In the genomic region with DNA sequence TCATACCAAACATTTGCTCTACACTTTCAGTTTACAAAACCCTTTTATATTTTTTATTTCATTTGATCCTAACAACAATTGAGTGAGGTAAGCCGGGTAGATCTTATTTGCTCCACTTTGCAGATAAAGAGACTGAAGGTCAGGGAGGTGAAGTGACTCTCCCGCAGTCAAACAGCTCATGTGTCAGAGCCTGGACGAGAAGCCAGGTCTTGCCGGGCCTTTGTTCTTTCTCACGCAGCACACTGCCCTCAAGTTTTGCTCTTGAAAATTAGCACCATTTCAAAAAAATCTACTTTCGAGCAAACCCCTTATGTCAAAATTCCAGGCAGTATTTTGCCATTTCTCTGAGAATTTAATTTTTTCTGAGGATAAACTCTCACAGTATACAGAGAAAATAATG, we compare ENCODE assay signal across 1 cellular context.
TF ChIP-seq lines count a peak whose summit lies in the region.

No MANE protein-coding gene starts in this region.

TF ChIP-seq in HepG2, 621 proteins besides CTCF, POLR2A, EP300 and RAD21:
- TF ChIP-seq PRDM10 (CRISPR knock-in tag; IDR thresholded peaks at IDR 0.05; ENCODE audit: low read depth) (no peak), ZNF296 (CRISPR knock-in tag; conservative IDR thresholded peaks at IDR 0.05) (no peak), CREM (IDR thresholded peaks at IDR 0.05) (no peak), CREM (CRISPR knock-in tag; IDR thresholded peaks at IDR 0.05) (no peak), ZBTB7A (CRISPR knock-in tag; IDR thresholded peaks at IDR 0.05) (no peak), ZSCAN9 (CRISPR knock-in tag; IDR thresholded peaks at IDR 0.05; ENCODE audit: borderline replicate concordance) (no peak), SRSF9 (IDR thresholded peaks at IDR 0.05; ENCODE audit: borderline replicate concordance, insufficient read depth, low read depth, low read length, poor library complexity, severe bottlenecking) (no peak), ZFP62 (CRISPR knock-in tag; IDR thresholded peaks at IDR 0.05) (no peak), SP5 (CRISPR knock-in tag; IDR thresholded peaks at IDR 0.05; ENCODE audit: borderline replicate concordance, low read depth) (no peak), NONO (IDR thresholded peaks at IDR 0.05) (no peak), NONO (CRISPR knock-in tag; conservative IDR thresholded peaks at IDR 0.05) (no peak), TCF12 (IDR thresholded peaks at IDR 0.05) (no peak), TCF12 (CRISPR knock-in tag; IDR thresholded peaks at IDR 0.05) (no peak), NAIF1 (CRISPR knock-in tag; IDR thresholded peaks at IDR 0.05; ENCODE audit: borderline replicate concordance) (no peak), FOXP1 (IDR thresholded peaks at IDR 0.05) (no peak), FOXP1 (CRISPR knock-in tag; IDR thresholded peaks at IDR 0.05) (no peak)
- TF ChIP-seq, protein P1, sequence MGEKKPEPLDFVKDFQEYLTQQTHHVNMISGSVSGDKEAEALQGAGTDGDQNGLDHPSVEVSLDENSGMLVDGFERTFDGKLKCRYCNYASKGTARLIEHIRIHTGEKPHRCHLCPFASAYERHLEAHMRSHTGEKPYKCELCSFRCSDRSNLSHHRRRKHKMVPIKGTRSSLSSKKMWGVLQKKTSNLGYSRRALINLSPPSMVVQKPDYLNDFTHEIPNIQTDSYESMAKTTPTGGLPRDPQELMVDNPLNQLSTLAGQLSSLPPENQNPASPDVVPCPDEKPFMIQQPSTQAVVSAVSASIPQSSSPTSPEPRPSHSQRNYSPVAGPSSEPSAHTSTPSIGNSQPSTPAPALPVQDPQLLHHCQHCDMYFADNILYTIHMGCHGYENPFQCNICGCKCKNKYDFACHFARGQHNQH (CRISPR knock-in tag; IDR thresholded peaks at IDR 0.05) = no peak
- TF ChIP-seq, protein P2, sequence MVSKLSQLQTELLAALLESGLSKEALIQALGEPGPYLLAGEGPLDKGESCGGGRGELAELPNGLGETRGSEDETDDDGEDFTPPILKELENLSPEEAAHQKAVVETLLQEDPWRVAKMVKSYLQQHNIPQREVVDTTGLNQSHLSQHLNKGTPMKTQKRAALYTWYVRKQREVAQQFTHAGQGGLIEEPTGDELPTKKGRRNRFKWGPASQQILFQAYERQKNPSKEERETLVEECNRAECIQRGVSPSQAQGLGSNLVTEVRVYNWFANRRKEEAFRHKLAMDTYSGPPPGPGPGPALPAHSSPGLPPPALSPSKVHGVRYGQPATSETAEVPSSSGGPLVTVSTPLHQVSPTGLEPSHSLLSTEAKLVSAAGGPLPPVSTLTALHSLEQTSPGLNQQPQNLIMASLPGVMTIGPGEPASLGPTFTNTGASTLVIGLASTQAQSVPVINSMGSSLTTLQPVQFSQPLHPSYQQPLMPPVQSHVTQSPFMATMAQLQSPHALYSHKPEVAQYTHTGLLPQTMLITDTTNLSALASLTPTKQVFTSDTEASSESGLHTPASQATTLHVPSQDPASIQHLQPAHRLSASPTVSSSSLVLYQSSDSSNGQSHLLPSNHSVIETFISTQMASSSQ (IDR thresholded peaks at IDR 0.05; ENCODE audit: low read depth) = no peak
- TF ChIP-seq, protein P2 (CRISPR knock-in tag; IDR thresholded peaks at IDR 0.05; ENCODE audit: borderline replicate concordance) = no peak
- TF ChIP-seq, protein P3, sequence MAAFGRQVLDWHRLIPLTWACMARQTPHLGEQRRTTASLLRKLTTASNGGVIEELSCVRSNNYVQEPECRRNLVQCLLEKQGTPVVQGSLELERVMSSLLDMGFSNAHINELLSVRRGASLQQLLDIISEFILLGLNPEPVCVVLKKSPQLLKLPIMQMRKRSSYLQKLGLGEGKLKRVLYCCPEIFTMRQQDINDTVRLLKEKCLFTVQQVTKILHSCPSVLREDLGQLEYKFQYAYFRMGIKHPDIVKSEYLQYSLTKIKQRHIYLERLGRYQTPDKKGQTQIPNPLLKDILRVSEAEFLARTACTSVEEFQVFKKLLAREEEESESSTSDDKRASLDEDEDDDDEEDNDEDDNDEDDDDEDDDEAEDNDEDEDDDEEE (CRISPR knock-in tag; IDR thresholded peaks at IDR 0.05) = no peak
